20 cellular contexts compared by ENCODE assay signal in genomic region chr16:88968589-88969280, GRCh38. TPM values are rescaled to one million over a fixed set of nuclear protein-coding genes. Genes with fewer than 3 reads are reported as not detected.
DNase-seq lines count a peak whose midpoint lies in the region; ATAC-seq, FAIRE-seq and TF ChIP-seq lines count a peak whose summit lies in the region.
"Had no signal": no experiment of that assay in that cellular context is flagged by ENCODE, and none has a peak within 500 bp of the region (broad histone marks: within the 10 kb centered on the region; RNA-seq: fewer than 3 reads in every experiment).

No MANE protein-coding gene starts in this region.

- TF ChIP-seq CTCF in prostate gland (IDR thresholded peaks at IDR 0.05), result no peak

- no peak overlapping the region for H3K4me3 ChIP-seq in right cardiac atrium (ENCODE audit: low read length)
- no peak overlapping the region for H3K4me3 ChIP-seq in SJCRH30
- H3K4me3 ChIP-seq in prostate gland, result no peak overlapping the region
- H3K4me3 ChIP-seq: adrenal gland had no signal

- no peaks in the 10 kb centered on the region for H3K9me3 Mint-ChIP-seq in stimulated activated memory B cell treated with anti-CD40 and anti-IgM and Interleukin-4, amounts not matched to agents 10 μg/mL and 1 μg/mL and 100 μg/mL, for 72 hours
- H3K9me3 Mint-ChIP-seq: activated CD4-positive, alpha-beta memory T cell treated with anti-CD3 and anti-CD28 coated beads, Interleukin-2, amount 10 ng/mL, durations not matched to agents 7 days and 5 days; CD4-positive, alpha-beta T cell; endodermal cell; stimulated activated naive CD8-positive, alpha-beta T cell treated with anti-CD3 and anti-CD28 coated beads, Interleukin-15, amount 100 ng/mL, for 72 hours had no signal

- ATAC-seq in right cardiac atrium, result no peak
- ATAC-seq in HG02973 (IDR thresholded peaks at IDR 0.05; ENCODE audit: unreplicated experiment), result peak; percentile 1
- ATAC-seq in stimulated activated memory B cell treated with anti-CD40 and anti-IgM and Interleukin-4, amounts not matched to agents 10 μg/mL and 1 μg/mL and 100 μg/mL, for 72 hours, result peak; percentile 0

- DNase-seq in right cardiac atrium (peak in 2 of 3 donors; percentile 36 to 38), cardiac septum (ENCODE audit: low spot score) (no peak), SJCRH30 (no peak), prostate gland (ENCODE audit: low spot score) (no peak), HTR-8/SVneo (ENCODE audit: insufficient read length, low spot score) (no peak), globus pallidus (ENCODE audit: low spot score) (no peak)
- DNase-seq: activated CD4-positive, alpha-beta memory T cell treated with anti-CD3 and anti-CD28 coated beads, Interleukin-2, amount 10 ng/mL, durations not matched to agents 7 days and 5 days; adrenal gland; cerebellar nuclear complex; endodermal cell; Karpas-422; NCI-H1417 treated with DMSO at 0.1 percent for 48 hours; NCI-H226 had no signal

- H3K27ac Mint-ChIP-seq in stimulated activated memory B cell treated with anti-CD40 and anti-IgM and Interleukin-4, amounts not matched to agents 10 μg/mL and 1 μg/mL and 100 μg/mL, for 72 hours, result peak overlapping the region; percentile 90
- H3K27ac Mint-ChIP-seq: activated CD4-positive, alpha-beta memory T cell treated with anti-CD3 and anti-CD28 coated beads, Interleukin-2, amount 10 ng/mL, durations not matched to agents 7 days and 5 days; CD4-positive, alpha-beta T cell; endodermal cell; progenitor cell of endocrine pancreas had no signal

- H3K36me3 ChIP-seq in SJCRH30, result peaks cover 3% of the 10 kb centered on the region
- no peaks in the 10 kb centered on the region for H3K36me3 ChIP-seq in prostate gland
- H3K36me3 ChIP-seq: adrenal gland had no signal

- H3K4me3 Mint-ChIP-seq in stimulated activated memory B cell treated with anti-CD40 and anti-IgM and Interleukin-4, amounts not matched to agents 10 μg/mL and 1 μg/mL and 100 μg/mL, for 72 hours, result peak overlapping the region; percentile 71
- H3K4me3 Mint-ChIP-seq: activated CD4-positive, alpha-beta memory T cell treated with anti-CD3 and anti-CD28 coated beads, Interleukin-2, amount 10 ng/mL, durations not matched to agents 7 days and 5 days; endodermal cell had no signal

- H3K9me3 ChIP-seq in right cardiac atrium (ENCODE audit: control insufficient read depth, low read length) (no peaks in the 10 kb centered on the region), SJCRH30 (replicated peaks) (no peaks in the 10 kb centered on the region), prostate gland (no peaks in the 10 kb centered on the region)
- H3K9me3 ChIP-seq: adrenal gland had no signal

- H3K27me3 ChIP-seq in right cardiac atrium (ENCODE audit: control insufficient read depth, insufficient read depth) (no peaks in the 10 kb centered on the region), SJCRH30 (no peaks in the 10 kb centered on the region), prostate gland (replicated peaks; ENCODE audit: insufficient read depth) (no peaks in the 10 kb centered on the region)

- no peaks in the 10 kb centered on the region for H3K4me1 ChIP-seq in right cardiac atrium (ENCODE audit: control insufficient read depth, insufficient read depth, low read length)
- peaks cover 74% of the 10 kb centered on the region for H3K4me1 ChIP-seq in SJCRH30
- H3K4me1 ChIP-seq in prostate gland (replicated peaks), result no peaks in the 10 kb centered on the region
- H3K4me1 ChIP-seq: adrenal gland had no signal

- H3K27ac ChIP-seq in right cardiac atrium (ENCODE audit: low read length) (no peak overlapping the region), SJCRH30 (peak overlapping the region; percentile 64), prostate gland (no peak overlapping the region)
- H3K27ac ChIP-seq: adrenal gland had no signal

- peaks cover 31% of the 10 kb centered on the region for H3K36me3 Mint-ChIP-seq in stimulated activated memory B cell treated with anti-CD40 and anti-IgM and Interleukin-4, amounts not matched to agents 10 μg/mL and 1 μg/mL and 100 μg/mL, for 72 hours

- FAIRE-seq in HTR-8/SVneo (lab: Jason Lieb, UNC), result no peak
- FAIRE-seq: A204.1, H54 had no signal

- WGBS in right cardiac atrium, result 77% methylated on average over 31 of the region's 31 CpGs
- WGBS in prostate gland, result 80% methylated on average over 28 of the region's 31 CpGs

- H3K4me1 Mint-ChIP-seq in stimulated activated memory B cell treated with anti-CD40 and anti-IgM and Interleukin-4, amounts not matched to agents 10 μg/mL and 1 μg/mL and 100 μg/mL, for 72 hours, result peaks cover 100% of the 10 kb centered on the region
- H3K4me1 Mint-ChIP-seq: endodermal cell had no signal

- intact Hi-C loops in right cardiac atrium (cut with DNase I) (no loop called here), cardiac septum (cut with DNase I) (no loop called here), prostate gland (cut with DNase I) (no loop called here)

- no peak for TF ChIP-seq POLR2A in prostate gland (IDR thresholded peaks at IDR 0.05)

- H3K27me3 Mint-ChIP-seq in stimulated activated memory B cell treated with anti-CD40 and anti-IgM and Interleukin-4, amounts not matched to agents 10 μg/mL and 1 μg/mL and 100 μg/mL, for 72 hours, result no peaks in the 10 kb centered on the region

RNA-seq across cellular contexts. Expression of gene CBFA2T3, which starts 8.3 kb away (rescaled TPM):
- 1 to 10 TPM; 5.6 to 8.5 (median 6.9) TPM for total RNA-seq in right cardiac atrium
- 7.3 TPM for polyA plus RNA-seq in right cardiac atrium
- total RNA-seq in cardiac septum, result 5.9 TPM
- total RNA-seq in SJCRH30 (2014; rRNA removed; shearing (Covaris generic)), result 1.8 and 3.5 TPM in 2 replicates
- total RNA-seq in prostate gland, result 1 to 10 TPM; 4.5 to 8.7 TPM
- total RNA-seq: activated CD4-positive, alpha-beta memory T cell treated with anti-CD3 and anti-CD28 coated beads, Interleukin-2, amount 10 ng/mL, durations not matched to agents 7 days and 5 days had no signal

Comparison
In these comparisons a context has a peak if more than half of its experiments do, and no peak if none do; other contexts are left out.
1. DNase-seq: peak in right cardiac atrium (2 of 3); none in cardiac septum (single experiment), SJCRH30 (0 of 2), prostate gland (single experiment), HTR-8/SVneo (single experiment) and globus pallidus (single experiment).
2. ATAC-seq: peak in HG02973 (single experiment) and stimulated activated memory B cell treated with anti-CD40 and anti-IgM and Interleukin-4, amounts not matched to agents 10 μg/mL and 1 μg/mL and 100 μg/mL, for 72 hours (single experiment); none in right cardiac atrium (0 of 2).